ENCODE assay signal across 8 cellular contexts in genomic region chr3:14177580-14178246, GRCh38. TPM values are rescaled to one million over a fixed set of nuclear protein-coding genes. Genes with fewer than 3 reads are reported as not detected.
A peak's percentile ranks its signal among the peaks of the same experiment; 100 is the strongest.
DNase-seq lines count a peak whose midpoint lies in the region; ATAC-seq and TF ChIP-seq lines count a peak whose summit lies in the region.

No MANE protein-coding gene starts in this region.

- H3K4me1 Mint-ChIP-seq in nephron, result peaks cover 43% of the 10 kb centered on the region

- no peaks in the 10 kb centered on the region for H3K9me3 ChIP-seq in SJCRH30 (replicated peaks)

- no peak for DNase-seq in SJCRH30
- no peak for DNase-seq in epithelial cell of proximal tubule (ENCODE audit: low read depth)
- no peak for DNase-seq in NCI-H2227 (lab: John Stamatoyannopoulos, UW; ENCODE audit: unreplicated experiment)
- DNase-seq in posterior vena cava (ENCODE audit: low spot score), result no peak
- DNase-seq in T-helper 9 cell, result no peak

- H3K27ac ChIP-seq in SJCRH30, result peak overlapping the region; percentile 72

- H3K9me3 Mint-ChIP-seq in nephron, result no peaks in the 10 kb centered on the region

- intact Hi-C loops in posterior vena cava (cut with DNase I), result loop anchor here (2.0 to 10.0 kb wide), 2 partner anchors 53 kb away; partner anchors contain the start of genes CHCHD4 (in 2 of the 2) and TMEM43 (in 2 of the 2)

- peak overlapping the region; percentile 85 to 98 (median 91) for H3K27ac Mint-ChIP-seq in nephron

- TF ChIP-seq CTCF in epithelial cell of proximal tubule (conservative IDR thresholded peaks at IDR 0.05; ENCODE audit: low read depth, low read length) (no peak), nephron (IDR thresholded peaks at IDR 0.05; ENCODE audit: unreplicated experiment in 3 of 3) (no peak)

- H3K4me3 Mint-ChIP-seq in nephron, result peak overlapping the region; percentile 92 to 99 (median 92)

- H3K27me3 ChIP-seq in SJCRH30, result no peaks in the 10 kb centered on the region

- no peaks in the 10 kb centered on the region for H3K27me3 Mint-ChIP-seq in nephron (ENCODE audit: low read depth)

- peak overlapping the region; percentile 69 for H3K4me3 ChIP-seq in SJCRH30
- H3K4me3 ChIP-seq in epithelial cell of proximal tubule (ENCODE audit: low read depth, low read length), result peak overlapping the region; percentile 96

- peaks cover 18% of the 10 kb centered on the region for H3K36me3 Mint-ChIP-seq in nephron (ENCODE audit: low read depth)

- peak; percentile 1 for ATAC-seq in GM18519 (IDR thresholded peaks at IDR 0.05; ENCODE audit: low FRiP score, unreplicated experiment)
- peak; percentile 7 for ATAC-seq in HG02763 (IDR thresholded peaks at IDR 0.05; ENCODE audit: unreplicated experiment)

- H3K4me1 ChIP-seq in SJCRH30, result no peaks in the 10 kb centered on the region

- H3K36me3 ChIP-seq in SJCRH30, result peaks cover 13% of the 10 kb centered on the region

RNA-seq across cellular contexts. Expression of gene XPC, which starts 0.7 kb away (rescaled TPM):
- total RNA-seq in SJCRH30 (2014; rRNA removed; shearing (Covaris generic)), result 16.3 and 21.0 TPM in 2 replicates
- total RNA-seq in epithelial cell of proximal tubule (16.6 and 27.8 TPM in 2 replicates), posterior vena cava (10 to 100 TPM; 19.8 to 24.0 TPM)

RNA-seq across cellular contexts. Expression of gene LSM3, which starts 0.9 kb away (rescaled TPM):
- 26.9 and 27.5 TPM in 2 replicates for total RNA-seq in SJCRH30 (2014; rRNA removed; shearing (Covaris generic))
- total RNA-seq in epithelial cell of proximal tubule (24.7 and 24.9 TPM in 2 replicates), posterior vena cava (10 to 100 TPM in 1 of 2 donors, 1 to 10 TPM in 1; 9.3 to 10.2 TPM)

RNA-seq across cellular contexts. Expression of gene TMEM43, which starts 52.9 kb away (rescaled TPM):
- 66.4 and 68.7 TPM in 2 replicates for total RNA-seq in SJCRH30 (2014; rRNA removed; shearing (Covaris generic))
- total RNA-seq in epithelial cell of proximal tubule, result 56.3 and 58.6 TPM in 2 replicates
- 100 to 1,000 TPM; 107 to 115 TPM for total RNA-seq in posterior vena cava

RNA-seq across cellular contexts. Expression of gene CHCHD4, which starts 53.0 kb away (rescaled TPM):
- 22.5 and 27.0 TPM in 2 replicates for total RNA-seq in SJCRH30 (2014; rRNA removed; shearing (Covaris generic))
- total RNA-seq in epithelial cell of proximal tubule (16.5 and 29.4 TPM in 2 replicates), posterior vena cava (1 to 10 TPM; 7.9 TPM)
